ENCODE assay signal across 8 cellular contexts in genomic region chr10:6239213-6239991, GRCh38. TPM values are rescaled to one million over a fixed set of nuclear protein-coding genes. Genes with fewer than 3 reads are reported as not detected.
A peak's percentile ranks its signal among the peaks of the same experiment; 100 is the strongest.
DNase-seq lines count a peak whose midpoint lies in the region; ATAC-seq and TF ChIP-seq lines count a peak whose summit lies in the region.

No MANE protein-coding gene starts in this region.

- ATAC-seq in GM18867 (IDR thresholded peaks at IDR 0.05; ENCODE audit: unreplicated experiment) = no peak

- DNase-seq in Daoy (ENCODE audit: low read depth) = peak; percentile 97
- DNase-seq in NCI-H460 (ENCODE audit: extremely low read depth, low read depth) = peak; percentile 82
- DNase-seq in activated CD8-positive, alpha-beta memory T cell treated with anti-CD3 and anti-CD28 coated beads for 48 hours (ENCODE audit: low read depth in 2 of 3, low spot score in 2 of 3) = peak; percentile 17 to 40 (median 37)
- peak; percentile 24 to 64 for DNase-seq in erythroblast (lab: John Stamatoyannopoulos, UW)
- DNase-seq in putamen (ENCODE audit: low spot score) = peak; percentile 50
- DNase-seq in NCI-H1436 treated with DMSO at 0.1 percent for 48 hours (lab: John Stamatoyannopoulos, UW) = no peak
- no peak for DNase-seq in pons (ENCODE audit: low spot score)

- no peak for TF ChIP-seq POLR2A in erythroblast (IDR thresholded peaks at IDR 0.05; ENCODE audit: low read length)

RNA-seq across cellular contexts. Expression of gene PFKFB3, which starts 36.7 kb away (rescaled TPM):
- total RNA-seq in Daoy (2014; rRNA removed; shearing (Covaris generic)) = 9.4 and 13.3 TPM in 2 replicates
- total RNA-seq in NCI-H460 (2014; rRNA removed; shearing (Covaris generic)) = 15.0 and 15.1 TPM in 2 replicates
- polyA plus RNA-seq in NCI-H460 (2014; cell fraction: nucleus; rRNA removed) = 14.3 and 16.5 TPM in 2 replicates

Comparison
In these comparisons a context has a peak if more than half of its experiments do, and no peak if none do; other contexts are left out.
1. DNase-seq: peak in Daoy (single experiment), NCI-H460 (single experiment), activated CD8-positive, alpha-beta memory T cell treated with anti-CD3 and anti-CD28 coated beads for 48 hours (3 of 3), erythroblast (2 of 2) and putamen (single experiment); none in NCI-H1436 treated with DMSO at 0.1 percent for 48 hours (single experiment) and pons (single experiment).